Comparison of ENCODE assay signal across 13 cellular contexts in the genomic region with DNA sequence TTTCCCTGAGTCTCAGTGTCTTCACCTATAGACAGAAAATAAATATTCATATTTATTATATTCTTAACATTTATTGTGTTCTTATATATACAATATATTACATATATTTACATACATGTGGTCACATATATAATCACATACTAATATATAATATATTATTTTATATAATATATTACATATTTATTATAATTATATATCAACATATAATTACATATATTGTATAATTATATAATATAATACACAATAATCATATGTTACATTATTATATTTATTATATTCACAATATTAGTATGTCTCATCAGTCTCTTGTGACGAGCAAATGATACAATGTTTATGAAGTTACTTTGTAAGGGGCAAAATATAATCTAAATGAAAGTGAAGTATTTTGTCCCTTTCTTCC.
DNase-seq lines count a peak whose midpoint lies in the region; ATAC-seq, FAIRE-seq and TF ChIP-seq lines count a peak whose summit lies in the region.
"Had no signal": no experiment of that assay in that cellular context is flagged by ENCODE, and none has a peak within 500 bp of the region (broad histone marks: within the 10 kb centered on the region; RNA-seq: fewer than 3 reads in every experiment).

No MANE protein-coding gene starts in this region.

- no peaks in the 10 kb centered on the region for H3F3A ChIP-seq in smooth muscle cell (ENCODE audit: low read depth)

- ATAC-seq in GM18498 (IDR thresholded peaks at IDR 0.05; ENCODE audit: unreplicated experiment) (no peak), GM19455 (IDR thresholded peaks at IDR 0.05; ENCODE audit: unreplicated experiment) (no peak)

- WGBS in esophagus muscularis mucosa = 26% methylated on average over 1 of the region's 1 CpG
- 98% methylated on average over 1 of the region's 1 CpG for WGBS in smooth muscle cell (ENCODE audit: low lambda C conversion rate)

- no peaks in the 10 kb centered on the region for H3K79me2 ChIP-seq in smooth muscle cell (ENCODE audit: low read depth)

- no peak for TF ChIP-seq POLR2A in esophagus muscularis mucosa (IDR thresholded peaks at IDR 0.05; ENCODE audit: low read depth)

- TF ChIP-seq EP300 in esophagus muscularis mucosa (IDR thresholded peaks at IDR 0.05) = no peak

- H2AFZ ChIP-seq in smooth muscle cell (ENCODE audit: low read depth) = peak overlapping the region; percentile 16

- no peak overlapping the region for H3K4me3 ChIP-seq in esophagus muscularis mucosa
- H3K4me3 ChIP-seq in smooth muscle cell = no peak overlapping the region

- H3K9ac ChIP-seq in smooth muscle cell (ENCODE audit: low read depth) = no peak overlapping the region

- H3K4me1 ChIP-seq in esophagus muscularis mucosa = peaks cover 38 to 80% (median 69%) of the 10 kb centered on the region in 4 donors
- H3K4me1 ChIP-seq in smooth muscle cell (ENCODE audit: low read depth) = peaks cover 11% of the 10 kb centered on the region

- peaks cover 0 to 9% (median 6%) of the 10 kb centered on the region in 4 donors for H3K9me3 ChIP-seq in esophagus muscularis mucosa
- no peaks in the 10 kb centered on the region for H3K9me3 ChIP-seq in smooth muscle cell (replicated peaks; ENCODE audit: low read depth)
- H3K9me3 ChIP-seq: Caco-2 had no signal

- H3K4me2 ChIP-seq in smooth muscle cell = no peak overlapping the region

- FAIRE-seq in A204.1 (lab: Jason Lieb, UNC) (peak; percentile 95), TTC549 (lab: Jason Lieb, UNC) (peak; percentile 93)

- H3K27me3 ChIP-seq in esophagus muscularis mucosa (no peaks in the 10 kb centered on the region), smooth muscle cell (ENCODE audit: low read depth) (no peaks in the 10 kb centered on the region)

- H3K27ac ChIP-seq in esophagus muscularis mucosa (replicated peaks in 1 of 4) (peak overlapping the region; percentile 78 to 84 (median 80)), smooth muscle cell (ENCODE audit: low read depth) (no peak overlapping the region)

- no peak for TF ChIP-seq CTCF in esophagus muscularis mucosa (IDR thresholded peaks at IDR 0.05)
- no peak for TF ChIP-seq CTCF in smooth muscle cell (IDR thresholded peaks at IDR 0.05; ENCODE audit: borderline replicate concordance, insufficient read depth, poor library complexity, severe bottlenecking)

- DNase-seq in esophagus muscularis mucosa (ENCODE audit: extremely low spot score) (no peak), smooth muscle cell (lab: John Stamatoyannopoulos, UW; ENCODE audit: unreplicated experiment) (no peak), NCI-H187 treated with DMSO at 0.1 percent for 48 hours (lab: John Stamatoyannopoulos, UW) (no peak)
- DNase-seq: ACHN, AML-193, Caco-2, MV-4-11, NCI-H1436 treated with DMSO at 0.1 percent for 48 hours, NCI-H510A treated with DMSO at 0.1 percent for 48 hours had no signal

- H4K20me1 ChIP-seq in smooth muscle cell (ENCODE audit: low read depth) = no peaks in the 10 kb centered on the region

- intact Hi-C loops in esophagus muscularis mucosa (cut with DNase I) = no loop called here

- H3K36me3 ChIP-seq in esophagus muscularis mucosa = no peaks in the 10 kb centered on the region
- no peaks in the 10 kb centered on the region for H3K36me3 ChIP-seq in smooth muscle cell (ENCODE audit: low read depth)
